ENCODE assay signal across 21 cellular contexts in genomic region chr5:136738829-136739228, GRCh38.
A peak's percentile ranks its signal among the peaks of the same experiment; 100 is the strongest.
DNase-seq lines count a peak whose midpoint lies in the region; ATAC-seq, FAIRE-seq and TF ChIP-seq lines count a peak whose summit lies in the region.
"Had no signal": no experiment of that assay in that cellular context is flagged by ENCODE, and none has a peak within 500 bp of the region (broad histone marks: within the 10 kb centered on the region; RNA-seq: fewer than 3 reads in every experiment).

No MANE protein-coding gene starts in this region.

- DNase-seq in GM23338 (ENCODE audit: low spot score) (no peak), PC-3 (no peak), mesothelial cell of epicardium (ENCODE audit: low spot score in 2 of 2, unreplicated experiment in 2 of 2) (no peak), DMS153 (lab: John Stamatoyannopoulos, UW) (no peak), GM19239 (ENCODE audit: insufficient read length, low spot score) (no peak)
- DNase-seq: ACHN; AML-193; Caco-2; CD4-positive, alpha-beta T cell; DMS79 treated with DMSO at 0.1 percent for 48 hours; EL; KBM-7 had no signal

- POLR2A ChIA-PET in PC-3 (lab: Charles Lee; ENCODE audit: unreplicated experiment) = no interaction called here

- H3K36me3 ChIP-seq in GM23338 (ENCODE audit: insufficient read depth) (no peaks in the 10 kb centered on the region), PC-3 (ENCODE audit: low read depth, low read length) (no peaks in the 10 kb centered on the region)
- H3K36me3 ChIP-seq: HAP-1 had no signal

- H3K4me3 ChIP-seq in GM23338 (no peak overlapping the region), PC-3 (ENCODE audit: low read length) (no peak overlapping the region)
- H3K4me3 ChIP-seq: GM12878, HAP-1 had no signal

- H3K9ac ChIP-seq in PC-3 (ENCODE audit: low read length) = no peak overlapping the region

- TF ChIP-seq CTCF in GM23338 (conservative IDR thresholded peaks at IDR 0.05; ENCODE audit: low read depth in 2 of 2) (no peak), PC-3 (conservative IDR thresholded peaks at IDR 0.05; ENCODE audit: low read depth, low read length) (no peak), mesothelial cell of epicardium (IDR thresholded peaks at IDR 0.05; ENCODE audit: unreplicated experiment) (no peak)

- H3K9me3 ChIP-seq in PC-3 (ENCODE audit: low read length) = no peaks in the 10 kb centered on the region
- H3K9me3 ChIP-seq: HAP-1 had no signal

- H3K4me3 Mint-ChIP-seq in GM23338 = no peak overlapping the region
- H3K4me3 Mint-ChIP-seq in mesothelial cell of epicardium = no peak overlapping the region
- H3K4me3 Mint-ChIP-seq: CD4-positive, alpha-beta T cell; IgD-negative memory B cell had no signal

- intact Hi-C loops in PC-3 (cut with micrococcal nuclease) = no loop called here

- H3K27me3 Mint-ChIP-seq in GM23338 (ENCODE audit: insufficient read depth, low read depth, poor library complexity) (peaks cover 6% of the 10 kb centered on the region), mesothelial cell of epicardium (ENCODE audit: low read depth) (no peaks in the 10 kb centered on the region)
- H3K27me3 Mint-ChIP-seq: CD4-positive, alpha-beta T cell; IgD-negative memory B cell had no signal

- peaks cover 56% of the 10 kb centered on the region for H3K36me3 Mint-ChIP-seq in GM23338 (ENCODE audit: low read depth)
- H3K36me3 Mint-ChIP-seq in mesothelial cell of epicardium = peaks cover 12% of the 10 kb centered on the region

- no peak overlapping the region for H2AFZ ChIP-seq in GM23338
- H2AFZ ChIP-seq in PC-3 (ENCODE audit: low read length) = no peak overlapping the region

- H3K4me2 ChIP-seq in GM23338 (no peak overlapping the region), PC-3 (ENCODE audit: low read length) (no peak overlapping the region)

- H3K9me3 Mint-ChIP-seq in GM23338 = peaks cover 45% of the 10 kb centered on the region
- H3K9me3 Mint-ChIP-seq in mesothelial cell of epicardium = peaks cover 28% of the 10 kb centered on the region

- H3K4me1 Mint-ChIP-seq in GM23338 = peaks cover 21% of the 10 kb centered on the region
- H3K4me1 Mint-ChIP-seq in mesothelial cell of epicardium = peaks cover 58% of the 10 kb centered on the region
- H3K4me1 Mint-ChIP-seq: IgD-negative memory B cell had no signal

- ATAC-seq in GM23338 (no peak), PC-3 (no peak), HG02759 (IDR thresholded peaks at IDR 0.05; ENCODE audit: unreplicated experiment) (no peak)
- ATAC-seq: GM12878, HepG2 had no signal

- H3K27ac ChIP-seq in GM23338 (ENCODE audit: low read depth) (no peak overlapping the region), PC-3 (ENCODE audit: low read length) (0 out of 2 replicates have a peak overlapping the region, but pooled peaks have one; percentile 37)
- H3K27ac ChIP-seq: C4-2B, HL-60 had no signal

- no peak for FAIRE-seq in GM19239 (lab: Jason Lieb, UNC)
- FAIRE-seq: A204.1, D721Med, GM12878, HepG2 had no signal

- H3K27me3 ChIP-seq in GM23338 (ENCODE audit: insufficient read depth) = no peaks in the 10 kb centered on the region
- no peaks in the 10 kb centered on the region for H3K27me3 ChIP-seq in PC-3 (ENCODE audit: low read length)

- H3K9me2 ChIP-seq in GM23338 (ENCODE audit: insufficient read depth) (no peaks in the 10 kb centered on the region; the same call in 1 of the 2 replicates), PC-3 (replicated peaks; ENCODE audit: low read length) (no peaks in the 10 kb centered on the region)

- no peaks in the 10 kb centered on the region for H3K79me2 ChIP-seq in GM23338 (replicated peaks; ENCODE audit: insufficient read depth)
- no peaks in the 10 kb centered on the region for H3K79me2 ChIP-seq in PC-3 (ENCODE audit: low read length)

- peaks cover 10% of the 10 kb centered on the region; the same call in 1 of the 2 replicates for H3K4me1 ChIP-seq in GM23338 (ENCODE audit: insufficient read depth)
- peaks cover 12% of the 10 kb centered on the region; the same call in 1 of the 2 replicates for H3K4me1 ChIP-seq in PC-3 (ENCODE audit: insufficient read depth, low read length)
- H3K4me1 ChIP-seq: Caco-2, HAP-1 had no signal

- H3K27ac Mint-ChIP-seq in GM23338 = peak overlapping the region; percentile 11; the same call in 1 of the 2 replicates
- peak overlapping the region; percentile 5 for H3K27ac Mint-ChIP-seq in mesothelial cell of epicardium
- H3K27ac Mint-ChIP-seq: CD4-positive, alpha-beta T cell; IgD-negative memory B cell had no signal

- no peaks in the 10 kb centered on the region for H4K20me1 ChIP-seq in GM23338 (replicated peaks; ENCODE audit: insufficient read depth)
- no peaks in the 10 kb centered on the region for H4K20me1 ChIP-seq in PC-3 (ENCODE audit: low read length)

- no peaks in the 10 kb centered on the region for H3F3A ChIP-seq in GM23338 (replicated peaks; ENCODE audit: low read depth)
- H3F3A ChIP-seq in PC-3 (ENCODE audit: low read length, unreplicated experiment) = no peaks in the 10 kb centered on the region

- CTCF ChIA-PET in PC-3 (lab: Charles Lee) = no interaction called here

- no TSS peak for BruUV-seq in PC-3 (replicated peaks; lab: Mats Ljungman, UMichigan)

TF ChIP-seq in GM23338, 12 proteins besides CTCF, POLR2A, EP300 and RAD21 (continues in another document):
- TF ChIP-seq EZH2 (IDR thresholded peaks at IDR 0.05; ENCODE audit: low read depth, unreplicated experiment) (no peak), ZNF331 (CRISPR knock-in tag; IDR thresholded peaks at IDR 0.05; ENCODE audit: low read depth) (no peak), REST (IDR thresholded peaks at IDR 0.05; ENCODE audit: unreplicated experiment) (no peak), ZNF114 (CRISPR knock-in tag; IDR thresholded peaks at IDR 0.05) (no peak), EZH2phosphoT487 (IDR thresholded peaks at IDR 0.05; ENCODE audit: unreplicated experiment) (no peak), STAT1 (IDR thresholded peaks at IDR 0.05; ENCODE audit: unreplicated experiment) (no peak), CREB1 (CRISPR knock-in tag; IDR thresholded peaks at IDR 0.05; ENCODE audit: low read depth) (no peak), POLR2AphosphoS5 (IDR thresholded peaks at IDR 0.05; ENCODE audit: low read depth) (no peak)
